ENCODE assay signal across 10 cellular contexts in the genomic region with DNA sequence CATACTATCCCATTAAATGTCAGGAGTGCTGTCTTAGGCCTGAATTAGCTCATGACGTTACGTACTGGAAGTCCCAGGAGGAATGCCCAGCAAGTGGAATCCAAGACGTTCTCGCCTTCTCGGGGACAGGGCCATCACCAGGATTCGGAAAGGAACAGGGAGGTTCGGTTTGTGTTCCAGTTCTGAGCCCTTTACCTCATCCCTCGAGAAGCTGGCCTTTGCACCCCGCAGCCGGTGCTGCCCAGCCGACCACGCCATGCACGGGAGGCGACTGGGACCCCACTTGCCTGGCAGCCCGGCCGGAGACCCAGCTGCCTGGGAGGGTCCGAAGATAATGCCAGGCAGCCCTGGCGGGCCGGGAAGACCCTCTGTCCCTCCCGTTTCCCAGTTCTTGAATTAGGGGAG. TPM values are rescaled to one million over a fixed set of nuclear protein-coding genes. Genes with fewer than 3 reads are reported as not detected.
A peak's percentile ranks its signal among the peaks of the same experiment; 100 is the strongest.
DNase-seq lines count a peak whose midpoint lies in the region; ATAC-seq, FAIRE-seq and TF ChIP-seq lines count a peak whose summit lies in the region.
"Had no signal": no experiment of that assay in that cellular context is flagged by ENCODE, and none has a peak within 500 bp of the region (broad histone marks: within the 10 kb centered on the region; RNA-seq: fewer than 3 reads in every experiment).

No MANE protein-coding gene starts in this region.

- peak overlapping the region; percentile 82 for H3K4me3 ChIP-seq in fibroblast of mammary gland (ENCODE audit: control insufficient read depth, low read depth, low read length)
- no peak overlapping the region for H3K4me3 ChIP-seq in naive thymus-derived CD4-positive, alpha-beta T cell (ENCODE audit: low read length)
- H3K4me3 ChIP-seq in aorta (ENCODE audit: low read length in 2 of 2), result peak overlapping the region in 1 of 2 donors; percentile 74

- no peak overlapping the region for H3K27ac ChIP-seq in naive thymus-derived CD4-positive, alpha-beta T cell (ENCODE audit: low read depth, low read length)
- H3K27ac ChIP-seq in aorta (ENCODE audit: low read depth in 1 of 2, low read length in 2 of 2), result peak overlapping the region; percentile 94 to 98

- peaks cover 0 to 8% of the 10 kb centered on the region in 2 donors for H3K4me1 ChIP-seq in naive thymus-derived CD4-positive, alpha-beta T cell (ENCODE audit: control insufficient read depth in 2 of 2, insufficient read depth in 2 of 2, low read length in 2 of 2)
- no peaks in the 10 kb centered on the region for H3K4me1 ChIP-seq in aorta (ENCODE audit: control insufficient read depth in 1 of 2, insufficient read depth in 2 of 2, low read length in 2 of 2)

- H3K4me1 Mint-ChIP-seq in stimulated activated naive CD8-positive, alpha-beta T cell treated with anti-CD3 and anti-CD28 coated beads, Interleukin-15, Interleukin-2, amounts not matched to agents 100 ng/mL and 50 ng/mL, for 24 hours (ENCODE audit: low read depth), result peaks cover 21% of the 10 kb centered on the region
- H3K4me1 Mint-ChIP-seq in naive thymus-derived CD4-positive, alpha-beta T cell, result peaks cover 7 to 15% (median 8%) of the 10 kb centered on the region in 7 donors

- H3K9me3 ChIP-seq in naive thymus-derived CD4-positive, alpha-beta T cell (ENCODE audit: control insufficient read depth in 2 of 3, low read length in 3 of 3), result no peaks in the 10 kb centered on the region
- no peaks in the 10 kb centered on the region for H3K9me3 ChIP-seq in aorta (ENCODE audit: control insufficient read depth, low read length)

- H3K36me3 Mint-ChIP-seq in stimulated activated naive CD8-positive, alpha-beta T cell treated with anti-CD3 and anti-CD28 coated beads, Interleukin-15, Interleukin-2, amounts not matched to agents 100 ng/mL and 50 ng/mL, for 24 hours (ENCODE audit: low read depth), result no peaks in the 10 kb centered on the region
- no peaks in the 10 kb centered on the region for H3K36me3 Mint-ChIP-seq in naive thymus-derived CD4-positive, alpha-beta T cell

- peaks cover 0 to 4% of the 10 kb centered on the region in 2 donors for H3K27me3 ChIP-seq in naive thymus-derived CD4-positive, alpha-beta T cell (ENCODE audit: control insufficient read depth in 2 of 2, insufficient read depth in 2 of 2, low read length in 2 of 2)
- no peaks in the 10 kb centered on the region for H3K27me3 ChIP-seq in aorta (ENCODE audit: control insufficient read depth in 1 of 2, insufficient read depth in 2 of 2, low read length in 1 of 2)

- peak overlapping the region; percentile 15 for H3K4me3 Mint-ChIP-seq in stimulated activated naive CD8-positive, alpha-beta T cell treated with anti-CD3 and anti-CD28 coated beads, Interleukin-15, Interleukin-2, amounts not matched to agents 100 ng/mL and 50 ng/mL, for 24 hours
- peak overlapping the region in 9 of 10 donors; percentile 58 to 89 (median 65) for H3K4me3 Mint-ChIP-seq in naive thymus-derived CD4-positive, alpha-beta T cell

- WGBS in aorta, 2 donors, result 3 to 5% methylated on average over 20 of the region's 20 CpGs

- FAIRE-seq in frontal cortex (lab: Jason Lieb, UNC), result no peak
- FAIRE-seq: D721Med had no signal

- H3K27me3 Mint-ChIP-seq in stimulated activated naive CD8-positive, alpha-beta T cell treated with anti-CD3 and anti-CD28 coated beads, Interleukin-15, Interleukin-2, amounts not matched to agents 100 ng/mL and 50 ng/mL, for 24 hours, result peaks cover 65% of the 10 kb centered on the region
- peaks cover 32 to 76% (median 39%) of the 10 kb centered on the region in 5 donors for H3K27me3 Mint-ChIP-seq in naive thymus-derived CD4-positive, alpha-beta T cell

- ATAC-seq in stimulated activated naive CD8-positive, alpha-beta T cell treated with anti-CD3 and anti-CD28 coated beads, Interleukin-15, Interleukin-2, amounts not matched to agents 100 U/mL and 50 U/mL, for 24 hours, result no peak
- no peak for ATAC-seq in naive thymus-derived CD4-positive, alpha-beta T cell
- ATAC-seq in aorta (ENCODE audit: low FRiP score), result peak; percentile 79
- no peak for ATAC-seq in GM19397 (IDR thresholded peaks at IDR 0.05; ENCODE audit: unreplicated experiment)
- ATAC-seq in HG02678 (IDR thresholded peaks at IDR 0.05; ENCODE audit: unreplicated experiment), result no peak

- no peaks in the 10 kb centered on the region for H3K36me3 ChIP-seq in naive thymus-derived CD4-positive, alpha-beta T cell (ENCODE audit: control insufficient read depth in 2 of 3, insufficient read depth in 3 of 3, low read length in 3 of 3)
- no peaks in the 10 kb centered on the region for H3K36me3 ChIP-seq in aorta (ENCODE audit: control insufficient read depth in 1 of 2, insufficient read depth in 2 of 2, low read length in 1 of 2)

- no peaks in the 10 kb centered on the region for H3K9me3 Mint-ChIP-seq in stimulated activated naive CD8-positive, alpha-beta T cell treated with anti-CD3 and anti-CD28 coated beads, Interleukin-15, Interleukin-2, amounts not matched to agents 100 ng/mL and 50 ng/mL, for 24 hours
- no peaks in the 10 kb centered on the region for H3K9me3 Mint-ChIP-seq in naive thymus-derived CD4-positive, alpha-beta T cell

- CTCF ChIA-PET in naive thymus-derived CD4-positive, alpha-beta T cell (lab: Charles Lee), result interaction anchor here (0.6 to 0.7 kb wide), 2 partner anchors 30 to 67 kb away, joined by 4 read pairs; no protein-coding TSS in a partner anchor

- intact Hi-C loops in naive thymus-derived CD4-positive, alpha-beta T cell (cut with micrococcal nuclease), result no loop called here
- intact Hi-C loops in aorta (cut with DNase I), result loop anchor here (2.0 to 5.0 kb wide), 2 partner anchors 44 to 81 kb away; no protein-coding TSS in a partner anchor

- POLR2A ChIA-PET in naive thymus-derived CD4-positive, alpha-beta T cell (lab: Charles Lee), result no interaction called here

- no peak overlapping the region for H3K27ac Mint-ChIP-seq in stimulated activated naive CD8-positive, alpha-beta T cell treated with anti-CD3 and anti-CD28 coated beads, Interleukin-15, Interleukin-2, amounts not matched to agents 100 ng/mL and 50 ng/mL, for 24 hours
- H3K27ac Mint-ChIP-seq in naive thymus-derived CD4-positive, alpha-beta T cell, result no peak overlapping the region
- H3K27ac Mint-ChIP-seq: naive B cell had no signal

- DNase-seq in stimulated activated naive CD8-positive, alpha-beta T cell treated with anti-CD3 and anti-CD28 coated beads, Interleukin-15, Interleukin-2, amounts not matched to agents 100 U/mL and 50 U/mL, for 24 hours, result no peak
- DNase-seq in fibroblast of mammary gland (ENCODE audit: low read depth) (peak; percentile 55), aorta (peak in 1 of 2 donors; percentile 66), frontal cortex (ENCODE audit: low spot score in 2 of 2) (no peak)
- no peak for DNase-seq in naive thymus-derived CD4-positive, alpha-beta T cell
- DNase-seq: naive B cell had no signal

- TF ChIP-seq CTCF in fibroblast of mammary gland (conservative IDR thresholded peaks at IDR 0.05; ENCODE audit: control insufficient read depth, insufficient read depth, low read depth, low read length), result no peak

RNA-seq across cellular contexts. Expression of gene CHST3, which starts 0.8 kb away (rescaled TPM):
- under 1 TPM in 1 of 5 experiments, not detected in 4; 0.05 TPM for total RNA-seq in naive thymus-derived CD4-positive, alpha-beta T cell
- polyA plus RNA-seq in naive thymus-derived CD4-positive, alpha-beta T cell, result not detected
- total RNA-seq in aorta, result 10 to 100 TPM; 30.5 to 47.9 TPM
- polyA plus RNA-seq in aorta, result 1 to 10 TPM; 4.1 to 8.6 TPM
- 3.3 TPM for total RNA-seq in frontal cortex

Comparison
In these comparisons a context has a peak if more than half of its experiments do, and no peak if none do; other contexts are left out.
1. intact Hi-C loops: an anchor here in aorta (2.0 to 5.0 kb wide); none called in naive thymus-derived CD4-positive, alpha-beta T cell.